Comparison of ENCODE assay signal across 2 cellular contexts in the genomic region with DNA sequence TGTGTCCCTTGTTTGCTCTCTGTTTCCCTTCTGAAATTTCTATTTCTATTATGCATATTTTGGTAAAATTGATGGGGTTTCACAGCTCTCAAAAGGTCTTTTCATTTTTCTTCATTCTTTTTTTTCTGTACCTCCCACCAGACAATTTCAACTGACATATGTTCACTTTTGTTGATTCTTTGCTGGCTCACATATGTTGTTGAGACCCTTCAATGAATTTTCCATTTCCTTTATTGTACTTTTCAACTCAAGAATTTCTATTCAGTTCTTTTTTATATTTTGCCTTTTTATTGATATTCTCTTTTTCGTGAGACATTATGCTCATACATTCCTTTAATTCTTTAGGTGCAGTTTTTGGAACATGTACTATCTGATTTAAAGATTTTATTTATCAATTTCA.
TF ChIP-seq lines count a peak whose summit lies in the region.

No MANE protein-coding gene starts in this region.

TF ChIP-seq in HEK293, 187 proteins besides CTCF, POLR2A, EP300 and RAD21:
- TF ChIP-seq ZNF19 (tag by site-specific recombination; IDR thresholded peaks at IDR 0.05; ENCODE audit: low read depth) (no peak), SETDB1 (IDR thresholded peaks at IDR 0.05; ENCODE audit: insufficient read length, low read length) (peak; percentile 56)
TF ChIP-seq in HEK293: peak in this region for 1.

TF ChIP-seq in K562, 482 proteins besides CTCF, POLR2A, EP300 and RAD21:
- TF ChIP-seq TRIM28 (IDR thresholded peaks at IDR 0.05) (peak; percentile 69; the same call in 1 of the 2 replicates), POLR2H (tag; IDR thresholded peaks at IDR 0.05; ENCODE audit: low read depth) (no peak), SRSF7 (optimal IDR thresholded peaks at IDR 0.05; ENCODE audit: low read depth, low read length) (no peak), CBX5 (IDR thresholded peaks at IDR 0.05; ENCODE audit: borderline replicate concordance, low read depth) (0 out of 2 replicates have a peak, but pooled peaks have one; percentile 35)
